ENCODE assay signal across 23 cellular contexts in genomic region chr16:81367821-81368220, GRCh38.
"Had no signal": no experiment of that assay in that cellular context is flagged by ENCODE, and none has a peak within 500 bp of the region (broad histone marks: within the 10 kb centered on the region; RNA-seq: fewer than 3 reads in every experiment).

No MANE protein-coding gene starts in this region.

- ATAC-seq: activated CD8-positive, alpha-beta memory T cell treated with anti-CD3 and anti-CD28 coated beads, Interleukin-2, amount 10 ng/mL, durations not matched to agents 7 days and 5 days; K562; PC-3; T-helper 17 cell had no signal

- DNase-seq: activated B cell treated with CpG ODN at 0.5 μM for 24 hours; activated CD4-positive, alpha-beta T cell treated with anti-CD3 and anti-CD28 coated beads for 1 hour; activated CD4-positive, alpha-beta T cell treated with anti-CD3 and anti-CD28 coated beads, Interleukin-2, amount 10 ng/mL, durations not matched to agents 24 days and 14 days; activated CD4-positive, alpha-beta T cell treated with anti-CD3 and anti-CD28 coated beads, Interleukin-2, amount 50 U/mL, for 48 hours; activated CD8-positive, alpha-beta memory T cell treated with anti-CD3 and anti-CD28 coated beads, Interleukin-2, amount 10 ng/mL, durations not matched to agents 7 days and 5 days; activated effector memory CD4-positive, alpha-beta T cell treated with Interleukin-2 at 50 U/mL for 16 hours; activated naive CD4-positive, alpha-beta T cell; activated T-cell treated with anti-CD3 and anti-CD28 coated beads, Interleukin-2, amount 50 U/mL, for 24 hours; aorta; Karpas-422; MM.1S; NCI-H1105; NCI-H1436; NCI-H1694 treated with DMSO at 0.1 percent for 48 hours; NCI-H2029 treated with DMSO at 0.1 percent for 48 hours; NCI-H345; NCI-H510A; NCI-H526 treated with DMSO at 0.1 percent for 48 hours; PC-3; SIG-M5; T-helper 17 cell; T1000 had no signal

- H3K4me3 ChIP-seq: K562 had no signal
